27 cellular contexts compared by ENCODE assay signal in the genomic region with DNA sequence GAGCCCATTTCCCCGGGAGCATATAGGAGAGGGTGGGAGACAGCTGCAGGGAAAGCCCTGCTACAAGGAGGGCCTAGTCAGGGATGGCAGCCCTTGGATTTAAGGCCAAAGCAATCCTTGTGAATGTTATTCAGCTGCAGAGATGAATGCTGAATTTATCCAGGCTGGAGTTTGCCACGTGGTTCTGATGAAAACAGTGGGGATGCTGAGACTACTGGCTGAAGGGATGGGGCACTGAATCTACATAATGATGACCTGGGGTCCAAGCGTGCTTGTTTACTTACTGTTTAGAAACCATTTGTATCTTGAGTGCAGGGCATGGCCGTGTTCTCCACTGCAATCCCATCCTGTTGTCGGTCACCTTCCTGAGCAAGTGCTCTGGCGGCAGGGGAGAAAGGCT. TPM values are rescaled to one million over a fixed set of nuclear protein-coding genes. Genes with fewer than 3 reads are reported as not detected.
"Had no signal": no experiment of that assay in that cellular context is flagged by ENCODE, and none has a peak within 500 bp of the region (broad histone marks: within the 10 kb centered on the region; RNA-seq: fewer than 3 reads in every experiment).

No MANE protein-coding gene starts in this region.

- H3K36me3 Mint-ChIP-seq: activated naive CD8-positive, alpha-beta T cell treated with anti-CD3 and anti-CD28 coated beads for 36 hours had no signal

- H3K9me3 ChIP-seq: body of pancreas, mucosa of descending colon, spleen, thyroid gland had no signal

- H3K27ac Mint-ChIP-seq: activated B cell treated with CpG ODN at 0.5 μM for 24 hours; activated CD4-positive, alpha-beta T cell treated with anti-CD3 and anti-CD28 coated beads for 36 hours; activated naive CD8-positive, alpha-beta T cell treated with anti-CD3 and anti-CD28 coated beads for 36 hours; dendritic cell treated with granulocyte-macrophage colony-stimulating factor and Interleukin-4, amounts not matched to agents 40 ng/mL and 50 ng/mL, for 4 days; nephron progenitor cell; T-helper 17 cell had no signal

- H3K4me3 Mint-ChIP-seq: activated B cell treated with CpG ODN at 0.5 μM for 24 hours; activated CD4-positive, alpha-beta T cell treated with anti-CD3 and anti-CD28 coated beads for 36 hours; activated naive CD8-positive, alpha-beta T cell treated with anti-CD3 and anti-CD28 coated beads for 36 hours; dendritic cell treated with granulocyte-macrophage colony-stimulating factor and Interleukin-4, amounts not matched to agents 40 ng/mL and 50 ng/mL, for 4 days; nephron progenitor cell; T-helper 17 cell had no signal

- FAIRE-seq: endothelial cell of umbilical vein had no signal

- H3K4me3 ChIP-seq: body of pancreas, cardiac muscle cell, mucosa of descending colon, spleen, thyroid gland had no signal

- H3K27me3 Mint-ChIP-seq: activated B cell treated with CpG ODN at 0.5 μM for 24 hours; activated CD4-positive, alpha-beta T cell treated with anti-CD3 and anti-CD28 coated beads for 36 hours; activated naive CD8-positive, alpha-beta T cell treated with anti-CD3 and anti-CD28 coated beads for 36 hours; T-helper 17 cell had no signal

- H3K4me1 ChIP-seq: body of pancreas, thyroid gland had no signal

- H3K9me3 Mint-ChIP-seq: activated B cell treated with CpG ODN at 0.5 μM for 24 hours; activated naive CD8-positive, alpha-beta T cell treated with anti-CD3 and anti-CD28 coated beads for 36 hours; dendritic cell treated with granulocyte-macrophage colony-stimulating factor and Interleukin-4, amounts not matched to agents 40 ng/mL and 50 ng/mL, for 4 days had no signal

- ATAC-seq: activated CD4-positive, alpha-beta T cell treated with anti-CD3 and anti-CD28 coated beads for 36 hours; body of pancreas; esophagus mucosa; left cardiac atrium; mucosa of descending colon; T-helper 17 cell had no signal

- H3K27me3 ChIP-seq: body of pancreas, cardiac muscle cell, spleen, thyroid gland had no signal

- H3K27ac ChIP-seq: body of pancreas, cardiac muscle cell, spleen, thyroid gland had no signal

- DNase-seq: activated B cell treated with CpG ODN at 0.5 μM for 24 hours; activated CD4-positive, alpha-beta T cell treated with anti-CD3 and anti-CD28 coated beads for 36 hours; activated CD4-positive, alpha-beta T cell treated with anti-CD3 and anti-CD28 coated beads, Interleukin-2, amount 50 U/mL, for 4 hours; activated naive CD4-positive, alpha-beta T cell treated with Interleukin-2 at 50 U/mL for 16 hours; activated naive CD8-positive, alpha-beta T cell treated with anti-CD3 and anti-CD28 coated beads for 36 hours; activated T-cell treated with anti-CD3 and anti-CD28 coated beads, Interleukin-2, amount 50 U/mL, for 48 hours; body of pancreas; effector memory CD4-positive, alpha-beta T cell; foreskin melanocyte; left cardiac atrium; mesenchymal stem cell; mucosa of descending colon; nephron progenitor cell; occipital lobe; retina; spleen; stimulated activated CD4-positive, alpha-beta T cell treated with anti-CD3 and anti-CD28 coated beads, Interleukin-4, amount 100 ng/mL, for 1 hour; stimulated activated naive CD4-positive, alpha-beta T cell; SW 1271; T-helper 17 cell; thyroid gland had no signal

- H3K36me3 ChIP-seq: cardiac muscle cell, spleen, thyroid gland had no signal

RNA-seq across cellular contexts. Expression of a gene that starts 43.1 kb away (rescaled TPM):
- total RNA-seq: activated B cell treated with CpG ODN at 0.5 μM for 24 hours; activated CD4-positive, alpha-beta T cell treated with anti-CD3 and anti-CD28 coated beads for 36 hours; activated naive CD8-positive, alpha-beta T cell treated with anti-CD3 and anti-CD28 coated beads for 36 hours; body of pancreas; chondrocyte; left cardiac atrium; posterior vena cava; thyroid gland had no signal
